ENCODE assay signal across 19 cellular contexts in the genomic region with DNA sequence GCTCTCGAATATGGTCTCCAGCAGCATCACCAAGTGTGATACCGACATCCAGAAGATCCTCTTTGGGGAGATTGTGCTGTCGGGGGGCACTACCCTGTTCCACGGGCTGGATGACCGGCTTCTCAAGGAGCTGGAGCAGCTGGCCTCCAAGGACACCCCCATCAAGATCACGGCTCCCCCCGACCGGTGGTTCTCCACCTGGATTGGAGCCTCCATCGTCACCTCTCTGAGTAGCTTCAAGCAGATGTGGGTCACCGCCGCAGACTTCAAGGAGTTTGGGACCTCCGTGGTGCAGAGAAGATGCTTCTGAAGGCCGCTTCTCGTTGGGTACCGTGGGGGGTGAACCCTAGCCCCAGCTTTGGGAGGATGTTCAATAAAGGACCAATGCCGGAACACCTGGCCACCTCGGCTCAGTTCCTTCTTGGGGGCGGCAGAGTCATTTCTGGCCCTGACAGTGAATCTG. TPM values are rescaled to one million over a fixed set of nuclear protein-coding genes. Genes with fewer than 3 reads are reported as not detected.
DNase-seq lines count a peak whose midpoint lies in the region; ATAC-seq and TF ChIP-seq lines count a peak whose summit lies in the region.
"Had no signal": no experiment of that assay in that cellular context is flagged by ENCODE, and none has a peak within 500 bp of the region (broad histone marks: within the 10 kb centered on the region; RNA-seq: fewer than 3 reads in every experiment).

No MANE protein-coding gene starts in this region.

- TF ChIP-seq EP300 in transverse colon (IDR thresholded peaks at IDR 0.05; ENCODE audit: low read depth), result no peak

- H3K36me3 ChIP-seq in left ventricle myocardium inferior (no peaks in the 10 kb centered on the region), heart right ventricle (no peaks in the 10 kb centered on the region), RWPE2 (ENCODE audit: low read depth) (no peaks in the 10 kb centered on the region), neuronal stem cell (replicated peaks in 1 of 2; ENCODE audit: control insufficient read depth in 2 of 2, insufficient read depth in 2 of 2, low read length in 2 of 2) (no peaks in the 10 kb centered on the region), transverse colon (no peaks in the 10 kb centered on the region), MM.1S (replicated peaks; ENCODE audit: insufficient read depth, low read length) (no peaks in the 10 kb centered on the region)
- H3K36me3 ChIP-seq: BE2C had no signal

- no peaks in the 10 kb centered on the region for H3F3A ChIP-seq in MM.1S (ENCODE audit: insufficient read depth, low read length)

- no peaks in the 10 kb centered on the region for H3K4me1 ChIP-seq in left ventricle myocardium inferior
- H3K4me1 ChIP-seq in heart right ventricle, result no peaks in the 10 kb centered on the region
- H3K4me1 ChIP-seq in RWPE2 (ENCODE audit: insufficient read depth, poor library complexity, severe bottlenecking), result no peaks in the 10 kb centered on the region
- H3K4me1 ChIP-seq in neuronal stem cell (ENCODE audit: control insufficient read depth in 2 of 2, insufficient read depth in 1 of 2, low read depth in 1 of 2, low read length in 2 of 2), result peaks cover 2 to 12% of the 10 kb centered on the region in 2 donors
- H3K4me1 ChIP-seq in transverse colon, result no peaks in the 10 kb centered on the region
- H3K4me1 ChIP-seq in MM.1S (ENCODE audit: low read length), result no peaks in the 10 kb centered on the region
- H3K4me1 ChIP-seq: A549, BE2C had no signal

- H2BK15ac ChIP-seq in neuronal stem cell (ENCODE audit: low read length), result peak overlapping the region; percentile 84

- TF ChIP-seq CTCF in left ventricle myocardium inferior (IDR thresholded peaks at IDR 0.05; ENCODE audit: borderline replicate concordance) (no peak), heart right ventricle (IDR thresholded peaks at IDR 0.05) (no peak), RWPE2 (IDR thresholded peaks at IDR 0.05; ENCODE audit: poor library complexity, severe bottlenecking) (no peak), transverse colon (IDR thresholded peaks at IDR 0.05) (no peak), MM.1S (IDR thresholded peaks at IDR 0.05; ENCODE audit: low read length) (no peak)

- H4K20me1 ChIP-seq in MM.1S (ENCODE audit: insufficient read depth, low read length), result no peaks in the 10 kb centered on the region; the same call in 1 of the 2 replicates

- H2AFZ ChIP-seq in neuronal stem cell (ENCODE audit: low read length) (no peak overlapping the region), MM.1S (ENCODE audit: low read length) (no peak overlapping the region)
- H2AFZ ChIP-seq: GM23338 had no signal

- no peak overlapping the region for H2BK12ac ChIP-seq in neuronal stem cell (ENCODE audit: low read length)

- no peak overlapping the region for H4K91ac ChIP-seq in neuronal stem cell (ENCODE audit: low read depth, low read length, poor library complexity)

- no peak overlapping the region for H4K8ac ChIP-seq in neuronal stem cell (ENCODE audit: low read depth, low read length)

- no peak overlapping the region for H3K4me2 ChIP-seq in neuronal stem cell (ENCODE audit: insufficient read depth, low read length, poor library complexity, severe bottlenecking)
- no peak overlapping the region for H3K4me2 ChIP-seq in MM.1S (ENCODE audit: low read depth, low read length)
- H3K4me2 ChIP-seq: A549, GM23338 had no signal

- H2BK120ac ChIP-seq in neuronal stem cell (ENCODE audit: low read depth, low read length), result no peak overlapping the region

- ATAC-seq in heart right ventricle (no peak), RWPE2 (ENCODE audit: low read depth) (no peak), HG03039 (IDR thresholded peaks at IDR 0.05; ENCODE audit: unreplicated experiment) (no peak)
- ATAC-seq: A549; CD8-positive, alpha-beta T cell had no signal

- in situ Hi-C loops in transverse colon (cut with MboI; ENCODE audit: low pct_ligation_motif_present in 1 of 4, low pct_unique_long_range_greater_than_20kb in 1 of 4, low sequenced_read_pairs in 3 of 4), result loop anchor here in 3 of 4 donors (25.0 kb wide), 2 partner anchors 390 to 415 kb away; no protein-coding TSS in a partner anchor

- peak overlapping the region; percentile 32 for H3K18ac ChIP-seq in neuronal stem cell (ENCODE audit: low read length)

- no peak overlapping the region for H3K4ac ChIP-seq in neuronal stem cell (ENCODE audit: low read length)

- H3K9ac ChIP-seq in neuronal stem cell (ENCODE audit: low read depth, low read length, poor library complexity) (no peak overlapping the region), MM.1S (ENCODE audit: low read length) (no peak overlapping the region)

- no peaks in the 10 kb centered on the region for H3K9me3 ChIP-seq in left ventricle myocardium inferior (replicated peaks)
- H3K9me3 ChIP-seq in heart right ventricle, result no peaks in the 10 kb centered on the region
- no peaks in the 10 kb centered on the region for H3K9me3 ChIP-seq in RWPE2 (ENCODE audit: severe bottlenecking)
- H3K9me3 ChIP-seq in neuronal stem cell (replicated peaks in 1 of 2; ENCODE audit: control insufficient read depth in 2 of 2, insufficient read depth in 1 of 2, low read depth in 1 of 2, low read length in 2 of 2), result peaks cover 0 to 14% of the 10 kb centered on the region in 2 donors
- no peaks in the 10 kb centered on the region for H3K9me3 ChIP-seq in transverse colon
- no peaks in the 10 kb centered on the region for H3K9me3 ChIP-seq in MM.1S (replicated peaks; ENCODE audit: insufficient read depth, low read length)
- H3K9me3 ChIP-seq: A549, BE2C had no signal

- DNase-seq in left ventricle myocardium inferior, result peak; percentile 1
- no peak for DNase-seq in heart right ventricle
- DNase-seq in RWPE2 (ENCODE audit: low spot score), result peak; percentile 49
- no peak for DNase-seq in neuronal stem cell (ENCODE audit: low spot score)
- DNase-seq in transverse colon, result peak; percentile 2
- DNase-seq in MM.1S, result no peak
- DNase-seq: BE2C; CD8-positive, alpha-beta T cell; COR-L47; DMS153; DMS79 treated with DMSO at 0.1 percent for 48 hours; EL; H7 had no signal

- no peak overlapping the region for H2AK5ac ChIP-seq in neuronal stem cell (ENCODE audit: low read depth, low read length)

- intact Hi-C loops in left ventricle myocardium inferior (cut with micrococcal nuclease), result no loop called here
- intact Hi-C loops in heart right ventricle (cut with DNase I), result no loop called here
- intact Hi-C loops in transverse colon (cut with DNase I; ENCODE audit: low total_unique reads), result no loop called here

- no peak overlapping the region for H3K14ac ChIP-seq in neuronal stem cell (ENCODE audit: low read length)

- TF ChIP-seq POLR2A in transverse colon (IDR thresholded peaks at IDR 0.05), result no peak

- no peak overlapping the region for H3K27ac ChIP-seq in left ventricle myocardium inferior (replicated peaks)
- no peak overlapping the region for H3K27ac ChIP-seq in heart right ventricle
- H3K27ac ChIP-seq in RWPE2 (ENCODE audit: poor library complexity, severe bottlenecking), result no peak overlapping the region
- H3K27ac ChIP-seq in neuronal stem cell (replicated peaks; ENCODE audit: low read length), result no peak overlapping the region
- no peak overlapping the region for H3K27ac ChIP-seq in transverse colon
- no peak overlapping the region for H3K27ac ChIP-seq in MM.1S (ENCODE audit: low read length)
- H3K27ac ChIP-seq: A549, C4-2B had no signal

- 90 to 92% methylated on average over 18 of the region's 18 CpGs for WGBS in heart right ventricle, 2 donors
- no CpG with 5 or more reads among the region's 18 CpGs for WGBS in neuronal stem cell (ENCODE audit: extremely low coverage in 2 of 2, insufficient read length in 2 of 2, insufficient replicate concordance in 1 of 2), 2 donors
- 89% methylated on average over 18 of the region's 18 CpGs; no CpG with 5 or more reads in 1 of the 2 donors for WGBS in transverse colon (ENCODE audit: low coverage in 1 of 2), 2 donors

- no peaks in the 10 kb centered on the region for H3K9me2 ChIP-seq in MM.1S (replicated peaks; ENCODE audit: insufficient read depth, low read length)

- H3K27me3 ChIP-seq in left ventricle myocardium inferior (ENCODE audit: low read depth) (peaks cover 25% of the 10 kb centered on the region), heart right ventricle (peaks cover 0 to 19% (median 3%) of the 10 kb centered on the region in 7 donors), RWPE2 (ENCODE audit: insufficient read depth, poor library complexity, severe bottlenecking) (no peaks in the 10 kb centered on the region), neuronal stem cell (ENCODE audit: control insufficient read depth in 3 of 3, insufficient read depth in 3 of 3, low read depth in 1 of 3, low read length in 3 of 3) (no peaks in the 10 kb centered on the region), transverse colon (peaks cover 13% of the 10 kb centered on the region), MM.1S (replicated peaks; ENCODE audit: insufficient read depth, low read length) (peaks cover 79% of the 10 kb centered on the region)

- H3K4me3 ChIP-seq in left ventricle myocardium inferior, result no peak overlapping the region
- no peak overlapping the region for H3K4me3 ChIP-seq in heart right ventricle
- no peak overlapping the region for H3K4me3 ChIP-seq in RWPE2 (ENCODE audit: severe bottlenecking)
- no peak overlapping the region for H3K4me3 ChIP-seq in neuronal stem cell (ENCODE audit: low read length in 2 of 2)
- H3K4me3 ChIP-seq in transverse colon, result no peak overlapping the region
- H3K4me3 ChIP-seq in MM.1S (ENCODE audit: low read length), result no peak overlapping the region
- H3K4me3 ChIP-seq: A549, GM23338 had no signal

- no peaks in the 10 kb centered on the region for H3K79me2 ChIP-seq in MM.1S (ENCODE audit: low read length)

- no peaks in the 10 kb centered on the region for H3K79me1 ChIP-seq in neuronal stem cell (ENCODE audit: low read depth, low read length)

- H2BK5ac ChIP-seq in neuronal stem cell (ENCODE audit: low read length), result peak overlapping the region; percentile 47

- H3K23ac ChIP-seq in neuronal stem cell (ENCODE audit: low read depth, low read length, poor library complexity), result no peak overlapping the region

RNA-seq across cellular contexts. Expression of a gene that starts 1.3 kb away (rescaled TPM):
- total RNA-seq in left ventricle myocardium inferior (not detected), heart right ventricle (not detected), transverse colon (not detected)
- not detected for polyA plus RNA-seq in heart right ventricle
- polyA plus RNA-seq in neuronal stem cell (2013, experiment 1 of 2), result 0.29 TPM
- 0.29 TPM for polyA plus RNA-seq in neuronal stem cell (2013, experiment 2 of 2)
- total RNA-seq: CD8-positive, alpha-beta T cell; GM23338; HT1080 had no signal
- polyA plus RNA-seq: A549, AG04450, GM23338 had no signal

RNA-seq across cellular contexts. Expression of a gene that starts 46.5 kb away (rescaled TPM):
- total RNA-seq in left ventricle myocardium inferior, result 16.6 TPM
- 10 to 100 TPM; 11.7 to 25.9 (median 14.8) TPM for total RNA-seq in heart right ventricle
- polyA plus RNA-seq in heart right ventricle, result 10 to 100 TPM in 1 of 2 donors, 1 to 10 TPM in 1; 4.1 to 16.8 TPM
- polyA plus RNA-seq in neuronal stem cell (2013, experiment 1 of 2), result 7.9 TPM
- 7.6 TPM for polyA plus RNA-seq in neuronal stem cell (2013, experiment 2 of 2)
- under 1 TPM in 2 of 4 donors, not detected in 2; 0.41 to 0.95 TPM for total RNA-seq in transverse colon
- total RNA-seq: CD8-positive, alpha-beta T cell; HT1080 had no signal

Comparison
In these comparisons a context has a peak if more than half of its experiments do, and no peak if none do; other contexts are left out.
1. DNase-seq: peak in left ventricle myocardium inferior (single experiment), RWPE2 (single experiment) and transverse colon (single experiment); none in heart right ventricle (0 of 2), neuronal stem cell (single experiment) and MM.1S (single experiment).